11 cellular contexts compared by ENCODE assay signal in genomic region chr2:11160731-11161455, GRCh38. TPM values are rescaled to one million over a fixed set of nuclear protein-coding genes. Genes with fewer than 3 reads are reported as not detected.
DNase-seq lines count a peak whose midpoint lies in the region; ATAC-seq and TF ChIP-seq lines count a peak whose summit lies in the region.
"Had no signal": no experiment of that assay in that cellular context is flagged by ENCODE, and none has a peak within 500 bp of the region (broad histone marks: within the 10 kb centered on the region; RNA-seq: fewer than 3 reads in every experiment).

No MANE protein-coding gene starts in this region.

- no peaks in the 10 kb centered on the region for H3K9me3 Mint-ChIP-seq in neural crest cell
- H3K9me3 Mint-ChIP-seq: brain had no signal

- H3F3A ChIP-seq in MM.1S (ENCODE audit: insufficient read depth, low read length) = peaks cover 13% of the 10 kb centered on the region

- peak overlapping the region; percentile 77 for H3K4me2 ChIP-seq in MM.1S (ENCODE audit: low read depth, low read length)

- H3K27me3 Mint-ChIP-seq in neural crest cell (ENCODE audit: low read depth) = no peaks in the 10 kb centered on the region

- peak overlapping the region; percentile 51 for H3K9ac ChIP-seq in MM.1S (ENCODE audit: low read length)

- H3K27ac ChIP-seq in MM.1S (ENCODE audit: low read length) (peak overlapping the region; percentile 80), tibial nerve (peak overlapping the region in 2 of 4 donors; percentile 35 to 55)

- no peaks in the 10 kb centered on the region for H3K9me2 ChIP-seq in MM.1S (replicated peaks; ENCODE audit: insufficient read depth, low read length)

- peak overlapping the region; percentile 65 for H2AFZ ChIP-seq in MM.1S (ENCODE audit: low read length)

- H3K36me3 Mint-ChIP-seq in neural crest cell (ENCODE audit: low read depth) = no peaks in the 10 kb centered on the region

- H3K4me1 ChIP-seq in MM.1S (ENCODE audit: low read length) = peaks cover 19% of the 10 kb centered on the region
- H3K4me1 ChIP-seq in tibial nerve = peaks cover 0 to 26% (median 13%) of the 10 kb centered on the region in 4 donors

- peaks cover 17% of the 10 kb centered on the region for H3K4me1 Mint-ChIP-seq in neural crest cell

- DNase-seq in MM.1S (peak; percentile 83), neural crest cell (ENCODE audit: low read depth, low spot score) (no peak), amygdala (lab: John Stamatoyannopoulos, UW) (no peak), NCI-H2029 treated with DMSO at 0.1 percent for 48 hours (lab: John Stamatoyannopoulos, UW) (no peak), T1000 (lab: John Stamatoyannopoulos, UW) (no peak), tibial nerve (ENCODE audit: low spot score in 2 of 2) (no peak)
- DNase-seq: stimulated activated CD4-positive, alpha-beta T cell treated with anti-CD3 and anti-CD28 coated beads, Interleukin-4, amount 100 ng/mL, for 1 hour had no signal

- H3K79me2 ChIP-seq in MM.1S (ENCODE audit: low read length) = no peaks in the 10 kb centered on the region

- H3K36me3 ChIP-seq in MM.1S (replicated peaks; ENCODE audit: insufficient read depth, low read length) (no peaks in the 10 kb centered on the region), tibial nerve (peaks cover 0 to 37% (median 0%) of the 10 kb centered on the region in 3 donors)

- no peaks in the 10 kb centered on the region for H4K20me1 ChIP-seq in MM.1S (ENCODE audit: insufficient read depth, low read length)

- H3K4me3 ChIP-seq in MM.1S (ENCODE audit: low read length) (peak overlapping the region; percentile 34), tibial nerve (no peak overlapping the region)

- H3K27me3 ChIP-seq in MM.1S (replicated peaks; ENCODE audit: insufficient read depth, low read length) = no peaks in the 10 kb centered on the region
- H3K27me3 ChIP-seq in tibial nerve = no peaks in the 10 kb centered on the region

- ATAC-seq in GM18861 (IDR thresholded peaks at IDR 0.05; ENCODE audit: unreplicated experiment) (peak; percentile 56), GM21619 (IDR thresholded peaks at IDR 0.05; ENCODE audit: unreplicated experiment) (peak; percentile 86)
- ATAC-seq: SK-N-SH treated with all-trans-retinoic acid at 6 μM for 48 hours had no signal

- no peak overlapping the region for H3K4me3 Mint-ChIP-seq in neural crest cell
- H3K4me3 Mint-ChIP-seq: brain had no signal

- no peak for TF ChIP-seq EP300 in tibial nerve (IDR thresholded peaks at IDR 0.05)

- no peaks in the 10 kb centered on the region for H3K9me3 ChIP-seq in MM.1S (replicated peaks; ENCODE audit: insufficient read depth, low read length)
- no peaks in the 10 kb centered on the region for H3K9me3 ChIP-seq in tibial nerve

- H3K27ac Mint-ChIP-seq in neural crest cell (ENCODE audit: unreplicated experiment) = peak overlapping the region; percentile 62
- H3K27ac Mint-ChIP-seq: brain had no signal

- TF ChIP-seq CTCF in MM.1S (IDR thresholded peaks at IDR 0.05; ENCODE audit: low read length) (no peak), neural crest cell (conservative IDR thresholded peaks at IDR 0.05) (no peak), tibial nerve (IDR thresholded peaks at IDR 0.05) (no peak)

- TF ChIP-seq POLR2A in tibial nerve (IDR thresholded peaks at IDR 0.05) = peak in 1 of 2 donors; percentile 26

- WGBS in tibial nerve, 2 donors = 76 to 77% methylated on average over 15 of the region's 15 CpGs

RNA-seq across cellular contexts. Expression of gene SLC66A3, which starts 5.6 kb away (rescaled TPM):
- 4.6 and 5.1 TPM in 2 replicates for total RNA-seq in neural crest cell
- total RNA-seq in tibial nerve = 100 to 1,000 TPM in 3 of 4 donors, 10 to 100 TPM in 1; 49.8 to 120 (median 112) TPM
